ENCODE assay signal across 8 cellular contexts in the genomic region with DNA sequence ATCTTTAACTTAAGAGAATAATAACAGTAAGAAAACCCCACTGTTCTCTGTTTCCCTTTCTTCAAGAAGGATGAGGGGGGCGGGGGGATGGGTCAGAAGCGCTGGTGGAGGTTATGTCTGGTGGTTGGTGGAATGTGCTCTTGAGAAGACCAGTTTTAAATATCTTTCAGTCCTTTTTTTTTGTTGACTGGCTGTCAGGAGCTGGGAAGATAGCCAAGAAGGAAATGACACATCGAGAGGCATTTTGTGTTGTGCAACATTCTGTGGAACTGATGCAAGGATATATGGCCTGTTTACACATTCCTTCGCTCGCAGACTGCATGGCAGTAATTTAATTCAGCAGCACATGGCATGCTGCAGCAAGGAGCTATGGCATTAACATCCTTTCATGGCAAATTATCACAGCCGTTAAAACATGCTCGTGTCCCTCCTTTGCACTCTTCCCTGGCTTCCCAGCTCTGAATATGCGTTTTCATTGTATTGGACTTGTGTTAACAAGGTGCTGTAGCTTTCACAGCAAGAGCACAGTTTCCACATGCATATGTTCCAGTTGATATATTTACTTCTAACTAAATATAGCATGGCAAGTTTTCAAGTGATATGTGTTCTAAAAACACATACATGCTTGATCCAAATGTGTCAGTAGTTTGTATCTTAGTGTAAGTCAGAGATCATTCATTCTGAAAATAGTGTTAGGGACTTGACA.
DNase-seq lines count a peak whose midpoint lies in the region; ATAC-seq, FAIRE-seq and TF ChIP-seq lines count a peak whose summit lies in the region.

No MANE protein-coding gene starts in this region.

- no peak for ATAC-seq in GM18868 (IDR thresholded peaks at IDR 0.05; ENCODE audit: unreplicated experiment)

- H3K18ac ChIP-seq in H1 (ENCODE audit: extremely low read depth, low read length), result no peak overlapping the region

- no peak overlapping the region for H3K14ac ChIP-seq in H1 (ENCODE audit: insufficient read length)

- WGBS in H1 (ENCODE audit: extremely low coverage in 1 of 2, insufficient coverage in 1 of 2, insufficient read length in 1 of 2, insufficient replicate concordance in 2 of 2, low coverage in 1 of 2, low lambda C conversion rate in 2 of 2, missing lambda C conversion rate in 1 of 2), 2 experiments, result 46% methylated on average over 8 of the region's 8 CpGs; no CpG with 5 or more reads in 1 of the 2 experiments
- 17% methylated on average over 8 of the region's 8 CpGs for WGBS in urinary bladder

- FAIRE-seq in H1 (lab: Jason Lieb, UNC), result no peak

- no peak for TF ChIP-seq EP300 in H1 (IDR thresholded peaks at IDR 0.05; ENCODE audit: borderline replicate concordance in 1 of 2, low read depth in 2 of 2, low read length in 2 of 2)

- no peak overlapping the region for H2BK5ac ChIP-seq in H1 (ENCODE audit: low read depth, low read length)

- no peak overlapping the region for H3K56ac ChIP-seq in H1 (replicated peaks; ENCODE audit: insufficient read length, low read depth, low read length)

- H3K4me3 ChIP-seq in SK-N-MC (peak overlapping the region; percentile 72), H1 (ENCODE audit: extremely low read depth in 1 of 4, insufficient read depth in 2 of 4, low read depth in 3 of 4, low read length in 4 of 4) (peak overlapping the region in 1 of 4 experiments; percentile 9; a peak in 1 of 8 replicates), urinary bladder (ENCODE audit: low read depth, low read length) (no peak overlapping the region)

- no peaks in the 10 kb centered on the region for H3K79me2 ChIP-seq in H1 (ENCODE audit: control insufficient read depth in 1 of 2, insufficient read depth in 2 of 2, low read length in 2 of 2)

- peak overlapping the region; percentile 63 for H3K9ac ChIP-seq in SK-N-MC (ENCODE audit: insufficient read length)
- H3K9ac ChIP-seq in H1 (replicated peaks in 1 of 4; ENCODE audit: extremely low read depth in 1 of 4, low read depth in 3 of 4, low read length in 3 of 4), result no peak overlapping the region

- TF ChIP-seq POLR2A in H1 (IDR thresholded peaks at IDR 0.05; ENCODE audit: control extremely low read depth in 1 of 2, low read depth in 2 of 2, low read length in 2 of 2), result no peak

- no peak for TF ChIP-seq CTCF in H1 (IDR thresholded peaks at IDR 0.05; ENCODE audit: control extremely low read depth in 1 of 3, insufficient read depth in 1 of 3, low read depth in 1 of 3, low read length in 3 of 3)

- no peaks in the 10 kb centered on the region for H3K79me1 ChIP-seq in H1 (ENCODE audit: low read depth, low read length)

- POLR2A ChIA-PET in H1 (lab: Charles Lee; ENCODE audit: partially characterized antibody), result interaction anchor here (0.5 kb wide), 1 partner anchor 453 kb away, joined by 3 read pairs; no protein-coding TSS in a partner anchor

- no peak overlapping the region for H4K5ac ChIP-seq in H1 (ENCODE audit: insufficient read length, low read depth, low read length)

- H3K4ac ChIP-seq in H1 (replicated peaks; ENCODE audit: insufficient read length, low read depth, low read length), result no peak overlapping the region

- H3K36me3 ChIP-seq in SK-N-MC (ENCODE audit: insufficient read depth, low read length), result no peaks in the 10 kb centered on the region
- H3K36me3 ChIP-seq in H1 (ENCODE audit: control insufficient read depth in 2 of 4, insufficient read depth in 4 of 4, low read length in 3 of 4), result no peaks in the 10 kb centered on the region
- H3K36me3 ChIP-seq in urinary bladder (ENCODE audit: insufficient read depth), result no peaks in the 10 kb centered on the region

- H2BK15ac ChIP-seq in H1 (ENCODE audit: low read length), result no peak overlapping the region

- H3K9me3 ChIP-seq in SK-N-MC (ENCODE audit: low read depth, low read length) (no peaks in the 10 kb centered on the region), H1 (ENCODE audit: insufficient read depth in 2 of 2, low read depth in 1 of 2, low read length in 1 of 2) (no peaks in the 10 kb centered on the region)

- TF ChIP-seq RAD21 in H1 (IDR thresholded peaks at IDR 0.05 in 1 of 2, conservative IDR thresholded peaks at IDR 0.05 in 1 of 2; ENCODE audit: low read depth in 2 of 2, low read length in 2 of 2), result no peak

- no peak overlapping the region for H4K91ac ChIP-seq in H1 (replicated peaks; ENCODE audit: insufficient read length, low read length)

- H2AK5ac ChIP-seq in H1 (ENCODE audit: low read depth, low read length), result no peak overlapping the region

- DNase-seq in COLO829 (ENCODE audit: low spot score) (peak; percentile 98), HuH-7 (ENCODE audit: low spot score) (peak; percentile 32), SK-N-MC (ENCODE audit: low read depth, low spot score) (peak; percentile 99), H1 (ENCODE audit: low read depth in 1 of 2, low spot score in 2 of 2) (no peak), medulla oblongata (ENCODE audit: extremely low spot score) (peak; percentile 91), NAMALWA (ENCODE audit: low spot score) (no peak)

- no peak overlapping the region for H4K8ac ChIP-seq in H1 (ENCODE audit: extremely low read depth, insufficient read depth, low read length)

- H3K27me3 ChIP-seq in H1 (replicated peaks in 1 of 4; ENCODE audit: control insufficient read depth in 3 of 4, extremely low read depth in 1 of 4, insufficient read depth in 3 of 4, low read length in 3 of 4), result no peaks in the 10 kb centered on the region

- H2BK12ac ChIP-seq in H1 (ENCODE audit: low read depth, low read length), result 0 out of 2 replicates have a peak overlapping the region, but pooled peaks have one; percentile 20

- CTCF ChIA-PET in H1 (lab: Charles Lee; ENCODE audit: partially characterized antibody), result no interaction called here

- no peaks in the 10 kb centered on the region for H4K20me1 ChIP-seq in H1 (replicated peaks in 1 of 2; ENCODE audit: control insufficient read depth in 1 of 2, insufficient read depth in 2 of 2, low read length in 2 of 2)

- no peak overlapping the region for H3K23ac ChIP-seq in H1 (ENCODE audit: insufficient read length)

- H3K27ac ChIP-seq in SK-N-MC, result peak overlapping the region; percentile 97
- no peak overlapping the region for H3K27ac ChIP-seq in H1 (ENCODE audit: low read depth, low read length)
- H3K27ac ChIP-seq in urinary bladder (ENCODE audit: low read depth), result peak overlapping the region; percentile 63

- H2BK20ac ChIP-seq in H1 (ENCODE audit: low read length), result no peak overlapping the region

- no peak overlapping the region for H2AFZ ChIP-seq in H1 (ENCODE audit: low read length)

- no peaks in the 10 kb centered on the region for H3K23me2 ChIP-seq in H1 (ENCODE audit: low read depth, low read length)

- H3K4me2 ChIP-seq in H1 (ENCODE audit: insufficient read depth in 1 of 2, low read depth in 2 of 2, low read length in 2 of 2), result peak overlapping the region; percentile 40 to 42

- H3K4me1 ChIP-seq in H1 (replicated peaks in 1 of 4; ENCODE audit: control insufficient read depth in 3 of 4, insufficient read depth in 4 of 4, low read length in 3 of 4), result peaks cover 3 to 10% (median 6%) of the 10 kb centered on the region in 4 experiments; a peak in 5 of 7 replicates
- H3K4me1 ChIP-seq in urinary bladder (ENCODE audit: insufficient read depth), result no peaks in the 10 kb centered on the region

- no peak overlapping the region for H2BK120ac ChIP-seq in H1 (replicated peaks; ENCODE audit: low read depth, low read length)

TF ChIP-seq in H1, 55 proteins besides CTCF, POLR2A, EP300 and RAD21 (continues in another document):
- no peak for TF ChIP-seq YY1 (IDR thresholded peaks at IDR 0.05; ENCODE audit: low read depth, low read length)
- peak; percentile 99 for TF ChIP-seq CEBPB (IDR thresholded peaks at IDR 0.05; ENCODE audit: low read depth, low read length)
- TF ChIP-seq, protein P1, sequence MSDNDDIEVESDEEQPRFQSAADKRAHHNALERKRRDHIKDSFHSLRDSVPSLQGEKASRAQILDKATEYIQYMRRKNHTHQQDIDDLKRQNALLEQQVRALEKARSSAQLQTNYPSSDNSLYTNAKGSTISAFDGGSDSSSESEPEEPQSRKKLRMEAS (IDR thresholded peaks at IDR 0.05), result peak; percentile 40; the same call in 1 of the 2 replicates
- TF ChIP-seq ZNF274 (IDR thresholded peaks at IDR 0.05; ENCODE audit: borderline replicate concordance, extremely low read depth, low read length), result no peak
- TF ChIP-seq TAF7 (optimal IDR thresholded peaks at IDR 0.05; ENCODE audit: borderline replicate concordance, low read depth, low read length), result no peak
- no peak for TF ChIP-seq KDM1A (IDR thresholded peaks at IDR 0.05; ENCODE audit: borderline replicate concordance, low read length)
- no peak for TF ChIP-seq GTF2F1 (IDR thresholded peaks at IDR 0.05; ENCODE audit: borderline replicate concordance, low read depth, low read length)
- no peak for TF ChIP-seq ASH2L (IDR thresholded peaks at IDR 0.05; ENCODE audit: low read length)
- TF ChIP-seq PHF8 (conservative IDR thresholded peaks at IDR 0.05; ENCODE audit: low read depth, low read length), result no peak
- TF ChIP-seq SUZ12 (IDR thresholded peaks at IDR 0.05; ENCODE audit: low read length), result no peak
- TF ChIP-seq RXRA (IDR thresholded peaks at IDR 0.05; ENCODE audit: insufficient read depth, low read depth, low read length), result no peak
- TF ChIP-seq JUND (IDR thresholded peaks at IDR 0.05; ENCODE audit: low read length), result peak; percentile 35; the same call in 1 of the 2 replicates
- TF ChIP-seq BRCA1 (IDR thresholded peaks at IDR 0.05; ENCODE audit: low read depth, low read length), result no peak
- TF ChIP-seq CHD2 (IDR thresholded peaks at IDR 0.05; ENCODE audit: low read length), result no peak
- no peak for TF ChIP-seq HDAC6 (IDR thresholded peaks at IDR 0.05; ENCODE audit: low read depth, low read length)
- no peak for TF ChIP-seq EGR1 (IDR thresholded peaks at IDR 0.05; ENCODE audit: borderline replicate concordance, low read depth, low read length)
- no peak for TF ChIP-seq SIRT6 (IDR thresholded peaks at IDR 0.05; ENCODE audit: low read length)

Comparison
In these comparisons a context has a peak if more than half of its experiments do, and no peak if none do; other contexts are left out.
1. DNase-seq: peak in COLO829 (single experiment), HuH-7 (single experiment), SK-N-MC (single experiment) and medulla oblongata (single experiment); none in H1 (0 of 2) and NAMALWA (single experiment).